In genomic region chr10:80188713-80189112, GRCh38 we compare ENCODE assay signal across 10 cellular contexts. TPM values are rescaled to one million over a fixed set of nuclear protein-coding genes. Genes with fewer than 3 reads are reported as not detected.
DNase-seq lines count a peak whose midpoint lies in the region; TF ChIP-seq lines count a peak whose summit lies in the region.
"Had no signal": no experiment of that assay in that cellular context is flagged by ENCODE, and none has a peak within 500 bp of the region (broad histone marks: within the 10 kb centered on the region; RNA-seq: fewer than 3 reads in every experiment).

No MANE protein-coding gene starts in this region.

- peaks cover 8% of the 10 kb centered on the region for H3K9me3 ChIP-seq in left ventricle myocardium inferior (replicated peaks)
- no peaks in the 10 kb centered on the region for H3K9me3 ChIP-seq in muscle layer of duodenum (ENCODE audit: control insufficient read depth in 1 of 2, low read length in 2 of 2)
- no peaks in the 10 kb centered on the region for H3K9me3 ChIP-seq in vagina

- no peak for TF ChIP-seq CTCF in left ventricle myocardium inferior (IDR thresholded peaks at IDR 0.05; ENCODE audit: borderline replicate concordance)
- TF ChIP-seq CTCF in vagina (IDR thresholded peaks at IDR 0.05), result no peak

- no peaks in the 10 kb centered on the region for H3K27me3 Mint-ChIP-seq in activated T-helper 2 cell treated with anti-CD3 and anti-CD28 coated beads, Interferon-gamma antibody, Interleukin-2, Interleukin-4, amounts not matched to agents 10 μg/mL and 5 μg/mL and 100 μg/mL, durations not matched to agents 14 hours and 24 hours and 36 hours (ENCODE audit: low read depth)

- H3K27ac ChIP-seq in left ventricle myocardium inferior (replicated peaks), result peak overlapping the region; percentile 84
- H3K27ac ChIP-seq in muscle layer of duodenum (ENCODE audit: low read length), result peak overlapping the region; percentile 10
- peak overlapping the region; percentile 15 for H3K27ac ChIP-seq in vagina
- H3K27ac ChIP-seq: neural progenitor cell had no signal

- intact Hi-C loops in left ventricle myocardium inferior (cut with micrococcal nuclease) (no loop called here), cardiac septum (cut with DNase I) (no loop called here), vagina (cut with DNase I) (no loop called here)
- intact Hi-C loops in activated T-helper 2 cell treated with anti-CD3 and anti-CD28 coated beads, Interferon-gamma antibody, Interleukin-2, Interleukin-4, amounts not matched to agents 10 μg/mL and 5 μg/mL and 100 μg/mL, durations not matched to agents 14 hours and 24 hours and 36 hours (cut with micrococcal nuclease), result loop anchor here (1.0 kb wide), 2 partner anchors 8 to 15 kb away; no protein-coding TSS in a partner anchor

- H3K36me3 ChIP-seq in left ventricle myocardium inferior (peaks cover 3% of the 10 kb centered on the region), muscle layer of duodenum (ENCODE audit: control insufficient read depth in 1 of 2, insufficient read depth in 2 of 2, low read length in 2 of 2) (peaks cover 0 to 6% of the 10 kb centered on the region in 2 donors), vagina (peaks cover 0 to 2% of the 10 kb centered on the region in 2 donors)
- H3K36me3 ChIP-seq: neural progenitor cell had no signal

- no peak for TF ChIP-seq POLR2A in vagina (IDR thresholded peaks at IDR 0.05)

- peaks cover 13% of the 10 kb centered on the region for H3K9me3 Mint-ChIP-seq in activated T-helper 2 cell treated with anti-CD3 and anti-CD28 coated beads, Interferon-gamma antibody, Interleukin-2, Interleukin-4, amounts not matched to agents 10 μg/mL and 5 μg/mL and 100 μg/mL, durations not matched to agents 14 hours and 24 hours and 36 hours

- H3K4me3 ChIP-seq in left ventricle myocardium inferior (no peak overlapping the region), muscle layer of duodenum (ENCODE audit: low read depth in 1 of 2, low read length in 2 of 2) (no peak overlapping the region), vagina (no peak overlapping the region)
- H3K4me3 ChIP-seq: neural progenitor cell had no signal

- DNase-seq in left ventricle myocardium inferior (no peak), cardiac septum (ENCODE audit: low spot score) (no peak), vagina (ENCODE audit: extremely low spot score in 2 of 2) (no peak), NCI-H1436 (lab: John Stamatoyannopoulos, UW) (no peak)
- DNase-seq in activated T-helper 2 cell treated with anti-CD3 and anti-CD28 coated beads, Interferon-gamma antibody, Interleukin-2, Interleukin-4, amounts not matched to agents 10 μg/mL and 5 μg/mL and 100 μg/mL, durations not matched to agents 14 hours and 24 hours and 36 hours (ENCODE audit: low spot score), result no peak
- DNase-seq in stimulated activated naive CD4-positive, alpha-beta T cell (lab: John Stamatoyannopoulos, UW), result no peak
- DNase-seq in stimulated activated CD4-positive, alpha-beta T cell treated with anti-CD3 and anti-CD28 coated beads, Interleukin-1b, Interleukin-23, amount 100 ng/mL, for 48 hours, result no peak
- DNase-seq: cortex of kidney had no signal

- peaks cover 72% of the 10 kb centered on the region for H3K4me1 Mint-ChIP-seq in activated T-helper 2 cell treated with anti-CD3 and anti-CD28 coated beads, Interferon-gamma antibody, Interleukin-2, Interleukin-4, amounts not matched to agents 10 μg/mL and 5 μg/mL and 100 μg/mL, durations not matched to agents 14 hours and 24 hours and 36 hours (ENCODE audit: low read depth)
- H3K4me1 Mint-ChIP-seq: neural progenitor cell had no signal

- H3K27ac Mint-ChIP-seq in activated T-helper 2 cell treated with anti-CD3 and anti-CD28 coated beads, Interferon-gamma antibody, Interleukin-2, Interleukin-4, amounts not matched to agents 10 μg/mL and 5 μg/mL and 100 μg/mL, durations not matched to agents 14 hours and 24 hours and 36 hours, result peak overlapping the region; percentile 87

- no peaks in the 10 kb centered on the region for H3K27me3 ChIP-seq in left ventricle myocardium inferior (ENCODE audit: low read depth)
- no peaks in the 10 kb centered on the region for H3K27me3 ChIP-seq in muscle layer of duodenum (ENCODE audit: low read depth, low read length)
- H3K27me3 ChIP-seq in vagina, result no peaks in the 10 kb centered on the region
- H3K27me3 ChIP-seq: neural progenitor cell had no signal

- peak overlapping the region; percentile 47 for H3K4me3 Mint-ChIP-seq in activated T-helper 2 cell treated with anti-CD3 and anti-CD28 coated beads, Interferon-gamma antibody, Interleukin-2, Interleukin-4, amounts not matched to agents 10 μg/mL and 5 μg/mL and 100 μg/mL, durations not matched to agents 14 hours and 24 hours and 36 hours (ENCODE audit: low read depth)
- H3K4me3 Mint-ChIP-seq: neural progenitor cell had no signal

- peaks cover 41% of the 10 kb centered on the region for H3K36me3 Mint-ChIP-seq in activated T-helper 2 cell treated with anti-CD3 and anti-CD28 coated beads, Interferon-gamma antibody, Interleukin-2, Interleukin-4, amounts not matched to agents 10 μg/mL and 5 μg/mL and 100 μg/mL, durations not matched to agents 14 hours and 24 hours and 36 hours (ENCODE audit: low read depth)
- H3K36me3 Mint-ChIP-seq: neural progenitor cell had no signal

- peaks cover 96% of the 10 kb centered on the region for H3K4me1 ChIP-seq in left ventricle myocardium inferior
- peaks cover 13 to 54% of the 10 kb centered on the region in 2 donors for H3K4me1 ChIP-seq in muscle layer of duodenum (ENCODE audit: control insufficient read depth in 1 of 2, insufficient read depth in 2 of 2, low read length in 2 of 2)
- H3K4me1 ChIP-seq in vagina, result peaks cover 85% of the 10 kb centered on the region

RNA-seq across cellular contexts. Expression of gene ANXA11, which starts 16.6 kb away (rescaled TPM):
- total RNA-seq in left ventricle myocardium inferior (390 TPM), cardiac septum (406 TPM), vagina (101 TPM)
- total RNA-seq in activated T-helper 2 cell treated with anti-CD3 and anti-CD28 coated beads, Interferon-gamma antibody, Interleukin-2, Interleukin-4, amounts not matched to agents 10 μg/mL and 5 μg/mL and 100 μg/mL, durations not matched to agents 14 hours and 24 hours and 36 hours, result 251 and 264 TPM in 2 replicates

RNA-seq across cellular contexts. Expression of gene PLAC9, which starts 56.2 kb away (rescaled TPM):
- total RNA-seq in left ventricle myocardium inferior, result 34.3 TPM
- total RNA-seq in cardiac septum, result 30.4 TPM
- not detected in 2 replicates for total RNA-seq in activated T-helper 2 cell treated with anti-CD3 and anti-CD28 coated beads, Interferon-gamma antibody, Interleukin-2, Interleukin-4, amounts not matched to agents 10 μg/mL and 5 μg/mL and 100 μg/mL, durations not matched to agents 14 hours and 24 hours and 36 hours
- total RNA-seq in vagina, result 61.4 TPM

Comparison
In these comparisons a context has a peak if more than half of its experiments do, and no peak if none do; other contexts are left out.
1. H3K27ac ChIP-seq: peak in every context shown above with its lines; median percentile 84 in left ventricle myocardium inferior; 15 in vagina; 10 in muscle layer of duodenum.
2. RNA of gene PLAC9, which starts 56.2 kb away (total RNA-seq): 61.4 TPM in vagina (single experiment), 34.3 TPM in left ventricle myocardium inferior (single experiment) and 30.4 TPM in cardiac septum (single experiment); not detected in activated T-helper 2 cell treated with anti-CD3 and anti-CD28 coated beads, Interferon-gamma antibody, Interleukin-2, Interleukin-4, amounts not matched to agents 10 μg/mL and 5 μg/mL and 100 μg/mL, durations not matched to agents 14 hours and 24 hours and 36 hours; every median in the first group is over 10 times any median in the second.